Comparison of ENCODE assay signal across 8 cellular contexts in genomic region chr6:27007020-27007419, GRCh38.
"Had no signal": no experiment of that assay in that cellular context is flagged by ENCODE, and none has a peak within 500 bp of the region (broad histone marks: within the 10 kb centered on the region; RNA-seq: fewer than 3 reads in every experiment).

No MANE protein-coding gene starts in this region.

- H3K4me3 ChIP-seq: GM23338, K562 had no signal

- H2AFZ ChIP-seq: GM23338 had no signal

- FAIRE-seq: H1, H54, HTR-8/SVneo, K562 had no signal

- H3K4me2 ChIP-seq: GM23338 had no signal

- DNase-seq: H9, HCEC 1CT, IMR-90 had no signal

- ATAC-seq: GM23338, K562 had no signal
